Comparison of ENCODE assay signal across 19 cellular contexts in the genomic region with DNA sequence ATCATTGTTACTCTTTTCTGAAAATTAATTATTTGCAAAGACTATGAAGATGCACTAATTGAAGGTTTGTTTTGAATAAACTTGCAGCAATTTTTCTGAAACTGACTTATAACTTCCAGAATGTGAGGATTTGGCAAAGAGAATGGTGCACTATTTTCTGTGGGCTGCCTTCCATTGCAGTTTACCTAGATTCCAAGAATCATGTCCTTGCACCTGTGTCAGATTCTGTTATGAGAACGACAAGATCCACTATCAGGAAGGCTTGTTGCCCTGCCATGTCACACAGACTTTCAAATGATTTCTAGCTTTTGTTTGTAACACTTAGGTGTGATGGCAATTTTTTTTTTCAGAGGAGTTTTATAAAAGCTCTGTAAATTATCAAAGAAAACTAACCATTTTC. TPM values are rescaled to one million over a fixed set of nuclear protein-coding genes. Genes with fewer than 3 reads are reported as not detected.
DNase-seq lines count a peak whose midpoint lies in the region; ATAC-seq, FAIRE-seq and TF ChIP-seq lines count a peak whose summit lies in the region.
"Had no signal": no experiment of that assay in that cellular context is flagged by ENCODE, and none has a peak within 500 bp of the region (broad histone marks: within the 10 kb centered on the region; RNA-seq: fewer than 3 reads in every experiment).

No MANE protein-coding gene starts in this region.

- peaks cover 26% of the 10 kb centered on the region for H3K27me3 ChIP-seq in MG63
- no peaks in the 10 kb centered on the region for H3K27me3 ChIP-seq in upper lobe of right lung

- no peaks in the 10 kb centered on the region for H3K36me3 Mint-ChIP-seq in T-helper 17 cell (ENCODE audit: low read depth)
- H3K36me3 Mint-ChIP-seq in progenitor cell of endocrine pancreas (ENCODE audit: insufficient read depth), result no peaks in the 10 kb centered on the region
- H3K36me3 Mint-ChIP-seq: CD4-positive, CD25-positive, alpha-beta regulatory T cell; CD8-positive, alpha-beta memory T cell had no signal

- H3K36me3 ChIP-seq in MG63 (no peaks in the 10 kb centered on the region), upper lobe of right lung (no peaks in the 10 kb centered on the region)
- H3K36me3 ChIP-seq: BE2C, HAP-1 had no signal

- H3K4me3 ChIP-seq in MG63, result no peak overlapping the region
- no peak overlapping the region for H3K4me3 ChIP-seq in upper lobe of right lung
- H3K4me3 ChIP-seq: GM23248, HAP-1 had no signal

- no peaks in the 10 kb centered on the region for H3K9me3 ChIP-seq in T-helper 17 cell (ENCODE audit: control insufficient read depth, low read length, poor library complexity, severe bottlenecking)
- no peaks in the 10 kb centered on the region for H3K9me3 ChIP-seq in MG63
- H3K9me3 ChIP-seq in upper lobe of right lung, result peaks cover 3% of the 10 kb centered on the region
- H3K9me3 ChIP-seq: BE2C, Caco-2, HAP-1 had no signal

- H3K27ac Mint-ChIP-seq in T-helper 17 cell (peak overlapping the region; percentile 9), progenitor cell of endocrine pancreas (no peak overlapping the region)
- H3K27ac Mint-ChIP-seq: CD4-positive, CD25-positive, alpha-beta regulatory T cell had no signal

- H3K4me1 Mint-ChIP-seq in T-helper 17 cell (peaks cover 19% of the 10 kb centered on the region), progenitor cell of endocrine pancreas (ENCODE audit: low read depth) (peaks cover 26% of the 10 kb centered on the region)

- H3K4me1 ChIP-seq in upper lobe of right lung, result no peaks in the 10 kb centered on the region
- H3K4me1 ChIP-seq: BE2C, Caco-2 had no signal

- FAIRE-seq in GM18507 (lab: Jason Lieb, UNC), result peak; percentile 39
- FAIRE-seq: D721Med had no signal

- DNase-seq in GM18507 (ENCODE audit: extremely low spot score, insufficient read length, low read depth) (no peak), T-helper 17 cell (no peak), medulla oblongata (ENCODE audit: extremely low spot score) (peak; percentile 28), superior temporal gyrus (ENCODE audit: extremely low spot score) (peak; percentile 47), MG63 (no peak), upper lobe of right lung (no peak), progenitor cell of endocrine pancreas (ENCODE audit: low spot score, unreplicated experiment) (no peak)
- DNase-seq: ACHN; BE2C; C1 segment of cervical spinal cord; Caco-2; CD4-positive, CD25-positive, alpha-beta regulatory T cell; CD8-positive, alpha-beta memory T cell; GF-D8; GM23248 had no signal

- H3K27me3 Mint-ChIP-seq in T-helper 17 cell, result no peaks in the 10 kb centered on the region
- H3K27me3 Mint-ChIP-seq in progenitor cell of endocrine pancreas, result peaks cover 10% of the 10 kb centered on the region

- H3K4me3 Mint-ChIP-seq in T-helper 17 cell (no peak overlapping the region), progenitor cell of endocrine pancreas (ENCODE audit: low read depth) (no peak overlapping the region)
- H3K4me3 Mint-ChIP-seq: CD4-positive, CD25-positive, alpha-beta regulatory T cell; CD8-positive, alpha-beta memory T cell had no signal

- H3K27ac ChIP-seq in upper lobe of right lung, result no peak overlapping the region
- H3K27ac ChIP-seq: GM23248 had no signal

- intact Hi-C loops in upper lobe of right lung (cut with DNase I), result no loop called here

- H3K9me3 Mint-ChIP-seq in progenitor cell of endocrine pancreas (ENCODE audit: low read depth), result peaks cover 11% of the 10 kb centered on the region

- TF ChIP-seq CTCF in upper lobe of right lung (IDR thresholded peaks at IDR 0.05) (no peak), progenitor cell of endocrine pancreas (IDR thresholded peaks at IDR 0.05; ENCODE audit: unreplicated experiment) (no peak)

- ATAC-seq in T-helper 17 cell, result no peak
- ATAC-seq in upper lobe of right lung, result no peak
- no peak for ATAC-seq in GM21619 (IDR thresholded peaks at IDR 0.05; ENCODE audit: unreplicated experiment)

RNA-seq across cellular contexts. Expression of a gene that starts 5.6 kb away (rescaled TPM):
- total RNA-seq in T-helper 17 cell, result 10 to 100 TPM; 25.4 to 39.0 TPM
- total RNA-seq in MG63 (2014; rRNA removed; shearing (Covaris generic); ENCODE audit: low replicate concordance), result not detected in 2 replicates
- total RNA-seq in upper lobe of right lung, result 16.4 TPM
- 46.3 and 51.4 TPM in 2 replicates for total RNA-seq in progenitor cell of endocrine pancreas
- total RNA-seq: GM23248, HT-29 had no signal

Comparison
In these comparisons a context has a peak if more than half of its experiments do, and no peak if none do; other contexts are left out.
1. DNase-seq: peak in medulla oblongata (single experiment) and superior temporal gyrus (single experiment); none in GM18507 (single experiment), T-helper 17 cell (0 of 3), MG63 (single experiment), upper lobe of right lung (single experiment) and progenitor cell of endocrine pancreas (single experiment).
2. RNA of a gene that starts 5.6 kb away (total RNA-seq): 46.3 to 51.4 TPM in progenitor cell of endocrine pancreas, 25.4 to 39.0 TPM in T-helper 17 cell and 16.4 TPM in upper lobe of right lung (single experiment); not detected in MG63; every median in the first group is over 10 times any median in the second.